15 cellular contexts compared by ENCODE assay signal in the genomic region with DNA sequence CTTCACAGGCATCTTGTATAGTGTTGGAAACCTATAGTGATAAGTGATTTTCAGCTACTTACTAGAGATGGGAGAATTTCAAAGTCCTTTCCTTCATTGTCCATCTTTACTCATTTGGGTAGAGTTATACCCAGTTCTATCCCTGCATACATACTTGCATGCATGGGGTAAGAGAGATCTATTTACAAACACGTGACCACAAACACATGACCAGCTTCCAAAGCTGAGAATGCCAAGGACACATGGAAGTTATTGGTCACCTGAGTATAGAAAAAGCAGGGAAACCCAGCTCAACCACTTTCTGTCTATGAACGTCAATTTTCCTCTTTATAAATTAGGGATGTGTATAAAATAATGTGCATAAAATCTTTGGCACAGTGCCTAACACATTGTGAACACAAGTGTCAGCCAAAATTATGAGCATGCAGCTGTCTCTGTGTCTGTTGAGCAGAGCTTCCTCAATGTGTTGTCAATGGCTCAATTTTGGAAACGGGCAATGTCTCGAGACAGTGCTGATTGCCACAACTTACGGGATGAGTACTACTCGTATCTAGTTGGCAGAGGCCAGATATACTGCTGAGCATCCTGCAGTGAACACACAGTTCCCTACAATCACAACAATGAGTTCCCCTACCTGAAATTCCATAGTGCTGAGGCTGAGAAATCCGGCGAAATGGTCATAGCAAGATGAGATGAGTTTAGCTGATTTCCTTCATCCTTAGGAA. TPM values are rescaled to one million over a fixed set of nuclear protein-coding genes. Genes with fewer than 3 reads are reported as not detected.
DNase-seq lines count a peak whose midpoint lies in the region; ATAC-seq and TF ChIP-seq lines count a peak whose summit lies in the region.
"Had no signal": no experiment of that assay in that cellular context is flagged by ENCODE, and none has a peak within 500 bp of the region (broad histone marks: within the 10 kb centered on the region; RNA-seq: fewer than 3 reads in every experiment).

No MANE protein-coding gene starts in this region.

- H3K9me3 ChIP-seq in smooth muscle cell (replicated peaks; ENCODE audit: low read depth), result no peaks in the 10 kb centered on the region
- no peaks in the 10 kb centered on the region for H3K9me3 ChIP-seq in endodermal cell (ENCODE audit: control insufficient read depth, low read length)
- H3K9me3 ChIP-seq: HAP-1, SJCRH30 had no signal

- no peak overlapping the region for H2BK15ac ChIP-seq in mesendoderm (replicated peaks; ENCODE audit: low read depth)

- no peak overlapping the region for H3K27ac Mint-ChIP-seq in activated naive CD4-positive, alpha-beta T cell treated with anti-CD3 and anti-CD28 coated beads, Interleukin-2, amount 10 ng/mL, durations not matched to agents 7 days and 5 days
- H3K27ac Mint-ChIP-seq in endodermal cell, result no peak overlapping the region
- H3K27ac Mint-ChIP-seq: activated CD8-positive, alpha-beta memory T cell treated with anti-CD3 and anti-CD28 coated beads, Interleukin-2, amount 10 ng/mL, durations not matched to agents 7 days and 5 days; activated naive CD4-positive, alpha-beta T cell treated with anti-CD3 and anti-CD28 coated beads for 36 hours; CD4-positive, alpha-beta T cell; stimulated activated naive CD8-positive, alpha-beta T cell treated with anti-CD3 and anti-CD28 coated beads, Interleukin-15, Interleukin-2, amounts not matched to agents 100 ng/mL and 50 ng/mL, for 24 hours had no signal

- CTCF ChIA-PET in RWPE1 (lab: Yijun Ruan, JAX), result interaction anchor here (0.6 kb wide), 1 partner anchor 83 kb away, joined by 3 read pairs; no protein-coding TSS in a partner anchor
- CTCF ChIA-PET in activated naive CD4-positive, alpha-beta T cell treated with anti-CD3 and anti-CD28 coated beads, Interleukin-2, amount 10 ng/mL, durations not matched to agents 7 days and 5 days (lab: Charles Lee), result no interaction called here

- H3K4ac ChIP-seq in mesendoderm (ENCODE audit: low read depth, low read length), result no peak overlapping the region

- H3K79me1 ChIP-seq in mesendoderm (ENCODE audit: low read length), result no peaks in the 10 kb centered on the region

- H3K4me3 ChIP-seq in smooth muscle cell (no peak overlapping the region), mesendoderm (ENCODE audit: low read length) (no peak overlapping the region), endodermal cell (ENCODE audit: low read length) (no peak overlapping the region)
- H3K4me3 ChIP-seq: HAP-1, SJCRH30 had no signal

- H2AFZ ChIP-seq in smooth muscle cell (ENCODE audit: low read depth), result peak overlapping the region; percentile 59

- WGBS in smooth muscle cell (ENCODE audit: low lambda C conversion rate), result 96% methylated on average over 8 of the region's 8 CpGs
- WGBS in mesendoderm (ENCODE audit: extremely low coverage, insufficient coverage, low lambda C conversion rate), result no CpG with 5 or more reads among the region's 8 CpGs
- 83 to 95% methylated on average over 5 to 8 of the region's 8 CpGs for WGBS in endodermal cell (ENCODE audit: insufficient coverage in 1 of 2, insufficient read length in 1 of 2), 2 experiments

- no peak overlapping the region for H2AK5ac ChIP-seq in mesendoderm (ENCODE audit: low read length)

- POLR2A ChIA-PET in RWPE1 (lab: Yijun Ruan, JAX; ENCODE audit: low non-redundant PET), result no interaction called here

- H3K9ac ChIP-seq in smooth muscle cell (ENCODE audit: low read depth), result no peak overlapping the region
- no peak overlapping the region for H3K9ac ChIP-seq in mesendoderm (ENCODE audit: low read length)
- H3K9ac ChIP-seq in endodermal cell (ENCODE audit: extremely low read depth, low read length, poor library complexity, severe bottlenecking), result no peak overlapping the region

- no peak overlapping the region for H3K4me2 ChIP-seq in smooth muscle cell
- no peak overlapping the region for H3K4me2 ChIP-seq in mesendoderm (ENCODE audit: low read length)

- H3K27ac ChIP-seq in RWPE1 (peak overlapping the region; percentile 72; the same call in 1 of the 2 replicates), smooth muscle cell (ENCODE audit: low read depth) (peak overlapping the region; percentile 54), mesendoderm (ENCODE audit: low read depth, low read length) (no peak overlapping the region), endodermal cell (ENCODE audit: low read depth, low read length) (no peak overlapping the region)
- H3K27ac ChIP-seq: SJCRH30 had no signal

- no peak for TF ChIP-seq RAD21 in Ishikawa (IDR thresholded peaks at IDR 0.05; ENCODE audit: low read depth)

- TF ChIP-seq CTCF in RWPE1 (conservative IDR thresholded peaks at IDR 0.05; ENCODE audit: low read depth), result no peak
- TF ChIP-seq CTCF in smooth muscle cell (IDR thresholded peaks at IDR 0.05; ENCODE audit: borderline replicate concordance, insufficient read depth, poor library complexity, severe bottlenecking), result no peak
- TF ChIP-seq CTCF in endodermal cell (conservative IDR thresholded peaks at IDR 0.05), result no peak

- H4K5ac ChIP-seq in mesendoderm (ENCODE audit: low read length), result no peak overlapping the region

- H3K36me3 ChIP-seq in smooth muscle cell (ENCODE audit: low read depth) (no peaks in the 10 kb centered on the region), mesendoderm (ENCODE audit: control insufficient read depth, insufficient read depth, low read length) (no peaks in the 10 kb centered on the region), endodermal cell (ENCODE audit: control insufficient read depth, insufficient read depth, low read length) (no peaks in the 10 kb centered on the region)
- H3K36me3 ChIP-seq: HAP-1, SJCRH30 had no signal

- no peak overlapping the region for H3K18ac ChIP-seq in mesendoderm (ENCODE audit: low read length)

- H4K8ac ChIP-seq in mesendoderm (ENCODE audit: low read depth, low read length), result no peak overlapping the region

- no peak for DNase-seq in RWPE1 (ENCODE audit: low spot score)
- DNase-seq in left ventricle myocardium superior, result no peak
- no peak for DNase-seq in smooth muscle cell (lab: John Stamatoyannopoulos, UW; ENCODE audit: unreplicated experiment)
- no peak for DNase-seq in mesendoderm
- DNase-seq in activated naive CD4-positive, alpha-beta T cell treated with anti-CD3 and anti-CD28 coated beads, Interleukin-2, amount 10 ng/mL, durations not matched to agents 7 days and 5 days, result no peak
- no peak for DNase-seq in stimulated activated naive CD4-positive, alpha-beta T cell (lab: John Stamatoyannopoulos, UW)
- no peak for DNase-seq in endodermal cell
- DNase-seq: activated CD8-positive, alpha-beta memory T cell treated with anti-CD3 and anti-CD28 coated beads, Interleukin-2, amount 10 ng/mL, durations not matched to agents 7 days and 5 days; activated naive CD4-positive, alpha-beta T cell treated with anti-CD3 and anti-CD28 coated beads for 36 hours; CD4-positive, alpha-beta T cell; NCI-H524 treated with DMSO at 0.1 percent for 48 hours had no signal

- H4K20me1 ChIP-seq in smooth muscle cell (ENCODE audit: low read depth), result no peaks in the 10 kb centered on the region

- H3K4me1 Mint-ChIP-seq in activated naive CD4-positive, alpha-beta T cell treated with anti-CD3 and anti-CD28 coated beads, Interleukin-2, amount 10 ng/mL, durations not matched to agents 7 days and 5 days, result no peaks in the 10 kb centered on the region
- H3K4me1 Mint-ChIP-seq in endodermal cell, result peaks cover 23% of the 10 kb centered on the region
- H3K4me1 Mint-ChIP-seq: activated CD8-positive, alpha-beta memory T cell treated with anti-CD3 and anti-CD28 coated beads, Interleukin-2, amount 10 ng/mL, durations not matched to agents 7 days and 5 days had no signal

- peak; percentile 23 for ATAC-seq in left ventricle myocardium superior
- ATAC-seq: activated CD8-positive, alpha-beta memory T cell treated with anti-CD3 and anti-CD28 coated beads, Interleukin-2, amount 10 ng/mL, durations not matched to agents 7 days and 5 days had no signal

- H3K56ac ChIP-seq in mesendoderm (ENCODE audit: low read length), result no peak overlapping the region

- no peaks in the 10 kb centered on the region for H3K36me3 Mint-ChIP-seq in activated naive CD4-positive, alpha-beta T cell treated with anti-CD3 and anti-CD28 coated beads, Interleukin-2, amount 10 ng/mL, durations not matched to agents 7 days and 5 days
- no peaks in the 10 kb centered on the region for H3K36me3 Mint-ChIP-seq in endodermal cell (ENCODE audit: low read depth)
- H3K36me3 Mint-ChIP-seq: activated CD8-positive, alpha-beta memory T cell treated with anti-CD3 and anti-CD28 coated beads, Interleukin-2, amount 10 ng/mL, durations not matched to agents 7 days and 5 days had no signal

- H3K27me3 ChIP-seq in smooth muscle cell (ENCODE audit: low read depth) (no peaks in the 10 kb centered on the region), mesendoderm (ENCODE audit: insufficient read depth, low read length, poor library complexity) (no peaks in the 10 kb centered on the region), endodermal cell (ENCODE audit: control insufficient read depth, insufficient read depth, low read length, poor library complexity, severe bottlenecking) (no peaks in the 10 kb centered on the region)
- H3K27me3 ChIP-seq: SJCRH30 had no signal

- TF ChIP-seq EP300 in Ishikawa (IDR thresholded peaks at IDR 0.05; ENCODE audit: borderline replicate concordance), result no peak; the same call in 1 of the 2 replicates

- H2BK5ac ChIP-seq in mesendoderm (ENCODE audit: low read length), result no peak overlapping the region

- intact Hi-C loops in left ventricle myocardium superior (cut with micrococcal nuclease), result no loop called here

- H3K79me2 ChIP-seq in smooth muscle cell (ENCODE audit: low read depth), result no peaks in the 10 kb centered on the region
- no peaks in the 10 kb centered on the region for H3K79me2 ChIP-seq in mesendoderm (ENCODE audit: control insufficient read depth, insufficient read depth, low read length)

- peaks cover 22% of the 10 kb centered on the region for H3F3A ChIP-seq in smooth muscle cell (ENCODE audit: low read depth)

- peaks cover 10% of the 10 kb centered on the region for H3K27me3 Mint-ChIP-seq in activated naive CD4-positive, alpha-beta T cell treated with anti-CD3 and anti-CD28 coated beads, Interleukin-2, amount 10 ng/mL, durations not matched to agents 7 days and 5 days
- no peaks in the 10 kb centered on the region for H3K27me3 Mint-ChIP-seq in endodermal cell (ENCODE audit: insufficient read depth)

- H3K4me3 Mint-ChIP-seq in activated naive CD4-positive, alpha-beta T cell treated with anti-CD3 and anti-CD28 coated beads, Interleukin-2, amount 10 ng/mL, durations not matched to agents 7 days and 5 days, result no peak overlapping the region
- H3K4me3 Mint-ChIP-seq in endodermal cell, result no peak overlapping the region
- H3K4me3 Mint-ChIP-seq: activated CD8-positive, alpha-beta memory T cell treated with anti-CD3 and anti-CD28 coated beads, Interleukin-2, amount 10 ng/mL, durations not matched to agents 7 days and 5 days; activated naive CD4-positive, alpha-beta T cell treated with anti-CD3 and anti-CD28 coated beads for 36 hours; CD4-positive, alpha-beta T cell; stimulated activated naive CD8-positive, alpha-beta T cell treated with anti-CD3 and anti-CD28 coated beads, Interleukin-15, Interleukin-2, amounts not matched to agents 100 ng/mL and 50 ng/mL, for 24 hours had no signal

- peaks cover 20% of the 10 kb centered on the region for H3K4me1 ChIP-seq in smooth muscle cell (ENCODE audit: low read depth)
- H3K4me1 ChIP-seq in mesendoderm (ENCODE audit: control insufficient read depth, low read depth, low read length), result peaks cover 2% of the 10 kb centered on the region
- H3K4me1 ChIP-seq in endodermal cell (ENCODE audit: control insufficient read depth, insufficient read depth, low read length), result peaks cover 3% of the 10 kb centered on the region

- H2BK120ac ChIP-seq in mesendoderm (ENCODE audit: low read depth, low read length), result no peak overlapping the region

- H3K9me3 Mint-ChIP-seq in activated naive CD4-positive, alpha-beta T cell treated with anti-CD3 and anti-CD28 coated beads, Interleukin-2, amount 10 ng/mL, durations not matched to agents 7 days and 5 days, result no peaks in the 10 kb centered on the region
- no peaks in the 10 kb centered on the region for H3K9me3 Mint-ChIP-seq in endodermal cell
- H3K9me3 Mint-ChIP-seq: activated naive CD4-positive, alpha-beta T cell treated with anti-CD3 and anti-CD28 coated beads for 36 hours; CD4-positive, alpha-beta T cell; stimulated activated naive CD8-positive, alpha-beta T cell treated with anti-CD3 and anti-CD28 coated beads, Interleukin-15, Interleukin-2, amounts not matched to agents 100 ng/mL and 50 ng/mL, for 24 hours had no signal

- no peak overlapping the region for H3K23ac ChIP-seq in mesendoderm (ENCODE audit: low read length)

RNA-seq across cellular contexts. Expression of a gene that starts 44.9 kb away (rescaled TPM):
- 57.8 TPM for total RNA-seq in left ventricle myocardium superior
- 44.5 and 65.8 TPM in 2 replicates for total RNA-seq in smooth muscle cell
- 15.3 and 38.5 TPM in 2 replicates for polyA plus RNA-seq in smooth muscle cell
- polyA plus RNA-seq in mesendoderm (2013, experiment 1 of 2), result 7.8 TPM
- 9.3 TPM for polyA plus RNA-seq in mesendoderm (2013, experiment 2 of 2)
- 10 to 100 TPM; 24.9 to 39.1 TPM for total RNA-seq in endodermal cell
- 8.2 TPM for polyA plus RNA-seq in endodermal cell (2013, experiment 1 of 2)
- polyA plus RNA-seq in endodermal cell (2013, experiment 2 of 2), result 7.6 TPM
- total RNA-seq: activated CD8-positive, alpha-beta memory T cell treated with anti-CD3 and anti-CD28 coated beads, Interleukin-2, amount 10 ng/mL, durations not matched to agents 7 days and 5 days; CD4-positive, alpha-beta T cell; SJCRH30 had no signal

Comparison
In these comparisons a context has a peak if more than half of its experiments do, and no peak if none do; other contexts are left out.
1. H3K27ac ChIP-seq: peak in RWPE1 (single experiment) and smooth muscle cell (single experiment); none in mesendoderm (single experiment) and endodermal cell (single experiment).